ENCODE assay signal across 9 cellular contexts in the genomic region with DNA sequence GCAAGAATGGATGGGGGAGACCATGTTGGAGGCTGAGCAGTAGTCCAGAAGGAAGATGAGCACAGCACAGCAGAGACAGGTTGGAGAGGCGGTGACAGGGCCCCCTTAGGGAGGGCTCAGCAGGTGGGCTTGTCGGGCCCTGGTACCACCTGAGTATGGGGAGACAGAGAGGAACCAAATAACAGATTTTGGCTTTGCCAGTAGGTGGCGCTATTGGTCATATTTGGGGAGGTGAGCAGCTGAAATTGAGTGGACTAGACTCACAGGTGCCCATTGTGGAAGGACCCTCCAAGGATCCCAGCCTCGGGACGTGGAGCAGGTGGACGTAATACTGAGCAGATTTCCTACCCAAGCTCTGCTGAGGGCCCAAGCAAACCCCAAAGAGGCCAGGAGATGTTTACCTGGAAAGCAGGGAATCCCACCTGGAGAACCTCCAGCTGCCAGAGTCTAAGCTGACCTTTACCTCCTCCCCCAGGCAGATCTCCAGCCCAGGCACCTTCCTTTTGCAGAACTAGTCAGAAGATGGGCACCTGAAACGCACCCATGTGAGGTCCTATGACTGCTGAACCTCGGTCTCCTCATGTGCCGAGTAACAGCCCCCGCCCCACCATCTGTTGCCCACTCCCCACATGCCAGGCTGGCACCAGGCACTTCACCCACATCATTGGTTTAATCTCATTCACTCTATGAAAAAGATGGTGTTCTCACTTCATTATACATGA. TPM values are rescaled to one million over a fixed set of nuclear protein-coding genes. Genes with fewer than 3 reads are reported as not detected.
DNase-seq lines count a peak whose midpoint lies in the region; ATAC-seq, FAIRE-seq and TF ChIP-seq lines count a peak whose summit lies in the region.
"Had no signal": no experiment of that assay in that cellular context is flagged by ENCODE, and none has a peak within 500 bp of the region (broad histone marks: within the 10 kb centered on the region; RNA-seq: fewer than 3 reads in every experiment).

No MANE protein-coding gene starts in this region.

- peaks cover 12% of the 10 kb centered on the region for H3K4me1 Mint-ChIP-seq in activated T-helper 1 cell treated with anti-CD3 and anti-CD28 coated beads, Interleukin-12 subunit alpha, Interleukin-12 subunit beta, Interleukin-2, Interleukin-4 antibody, amounts not matched to agents 30 ng/mL and 10 ng/mL and 1 ng/mL, durations not matched to agents 14 hours and 24 hours and 36 hours (ENCODE audit: low read depth)

- H3K27ac Mint-ChIP-seq in activated T-helper 1 cell treated with anti-CD3 and anti-CD28 coated beads, Interleukin-12 subunit alpha, Interleukin-12 subunit beta, Interleukin-2, Interleukin-4 antibody, amounts not matched to agents 30 ng/mL and 10 ng/mL and 1 ng/mL, durations not matched to agents 14 hours and 24 hours and 36 hours, result no peak overlapping the region

- peak; percentile 74 for TF ChIP-seq CTCF in D721Med (IDR thresholded peaks at IDR 0.05; ENCODE audit: insufficient read depth, missing control alignments)
- peak; percentile 83 for TF ChIP-seq CTCF in fibroblast of villous mesenchyme (IDR thresholded peaks at IDR 0.05; ENCODE audit: insufficient read depth, low read depth, low read length)
- TF ChIP-seq CTCF in ovary (IDR thresholded peaks at IDR 0.05), result peak; percentile 68 to 74 (median 71)

- peak; percentile 62 for DNase-seq in D721Med (ENCODE audit: insufficient read length, low spot score)
- DNase-seq in KG1 (lab: John Stamatoyannopoulos, UW), result peak; percentile 46
- peak; percentile 49 for DNase-seq in RKO (ENCODE audit: low spot score)
- DNase-seq in activated T-helper 1 cell treated with anti-CD3 and anti-CD28 coated beads, Interleukin-12 subunit alpha, Interleukin-12 subunit beta, Interleukin-2, Interleukin-4 antibody, amounts not matched to agents 30 ng/mL and 10 ng/mL and 1 ng/mL, durations not matched to agents 14 hours and 24 hours and 36 hours (ENCODE audit: low spot score), result peak; percentile 48
- DNase-seq in fibroblast of villous mesenchyme (ENCODE audit: low read depth), result peak; percentile 69
- peak; percentile 55 to 85 (median 72) for DNase-seq in ovary

- no peak for TF ChIP-seq POLR2A in ovary (IDR thresholded peaks at IDR 0.05)

- H3K27ac ChIP-seq in ovary, result no peak overlapping the region
- H3K27ac ChIP-seq: SK-N-MC had no signal

- H3K4me1 ChIP-seq in ovary (ENCODE audit: insufficient read depth), result peaks cover 7% of the 10 kb centered on the region

- no peaks in the 10 kb centered on the region for H3K36me3 Mint-ChIP-seq in activated T-helper 1 cell treated with anti-CD3 and anti-CD28 coated beads, Interleukin-12 subunit alpha, Interleukin-12 subunit beta, Interleukin-2, Interleukin-4 antibody, amounts not matched to agents 30 ng/mL and 10 ng/mL and 1 ng/mL, durations not matched to agents 14 hours and 24 hours and 36 hours (ENCODE audit: low read depth)

- peaks cover 46% of the 10 kb centered on the region for H3K27me3 Mint-ChIP-seq in activated T-helper 1 cell treated with anti-CD3 and anti-CD28 coated beads, Interleukin-12 subunit alpha, Interleukin-12 subunit beta, Interleukin-2, Interleukin-4 antibody, amounts not matched to agents 30 ng/mL and 10 ng/mL and 1 ng/mL, durations not matched to agents 14 hours and 24 hours and 36 hours (ENCODE audit: insufficient read depth)

- H3K4me3 ChIP-seq in fibroblast of villous mesenchyme (ENCODE audit: low read depth, low read length), result no peak overlapping the region
- H3K4me3 ChIP-seq in ovary, result no peak overlapping the region
- H3K4me3 ChIP-seq: SK-N-MC had no signal

- TF ChIP-seq EP300 in ovary (IDR thresholded peaks at IDR 0.05), result no peak

- no peaks in the 10 kb centered on the region for H3K9me3 Mint-ChIP-seq in activated T-helper 1 cell treated with anti-CD3 and anti-CD28 coated beads, Interleukin-12 subunit alpha, Interleukin-12 subunit beta, Interleukin-2, Interleukin-4 antibody, amounts not matched to agents 30 ng/mL and 10 ng/mL and 1 ng/mL, durations not matched to agents 14 hours and 24 hours and 36 hours

- no peaks in the 10 kb centered on the region for H3K9me3 ChIP-seq in ovary

- 47 to 48% (median 48%) methylated on average over 10 of the region's 10 CpGs for WGBS in ovary, 3 donors

- intact Hi-C loops in activated T-helper 1 cell treated with anti-CD3 and anti-CD28 coated beads, Interleukin-12 subunit alpha, Interleukin-12 subunit beta, Interleukin-2, Interleukin-4 antibody, amounts not matched to agents 30 ng/mL and 10 ng/mL and 1 ng/mL, durations not matched to agents 14 hours and 24 hours and 36 hours (cut with micrococcal nuclease), result loop anchor here (1.0 kb wide), 2 partner anchors 120 to 322 kb away; no protein-coding TSS in a partner anchor
- intact Hi-C loops in ovary (cut with DNase I), result loop anchor here in 3 of 4 donors (5.0 to 10.0 kb wide), 5 partner anchors 247 to 323 kb away; no protein-coding TSS in a partner anchor

- ATAC-seq in GM21529 (IDR thresholded peaks at IDR 0.05; ENCODE audit: unreplicated experiment) (no peak), GM21515 (IDR thresholded peaks at IDR 0.05; ENCODE audit: unreplicated experiment) (no peak)

- H3K27me3 ChIP-seq in ovary, result no peaks in the 10 kb centered on the region

- H3K36me3 ChIP-seq in ovary, result no peaks in the 10 kb centered on the region

- no peak for FAIRE-seq in D721Med (lab: Jason Lieb, UNC)

- no peak overlapping the region for H3K4me3 Mint-ChIP-seq in activated T-helper 1 cell treated with anti-CD3 and anti-CD28 coated beads, Interleukin-12 subunit alpha, Interleukin-12 subunit beta, Interleukin-2, Interleukin-4 antibody, amounts not matched to agents 30 ng/mL and 10 ng/mL and 1 ng/mL, durations not matched to agents 14 hours and 24 hours and 36 hours

RNA-seq across cellular contexts. Expression of gene CORO2B, which starts 24.6 kb away (rescaled TPM):
- total RNA-seq in activated T-helper 1 cell treated with anti-CD3 and anti-CD28 coated beads, Interleukin-12 subunit alpha, Interleukin-12 subunit beta, Interleukin-2, Interleukin-4 antibody, amounts not matched to agents 30 ng/mL and 10 ng/mL and 1 ng/mL, durations not matched to agents 14 hours and 24 hours and 36 hours, result 0.10 TPM in 1 of 2 replicates, not detected in the other
- total RNA-seq in fibroblast of villous mesenchyme, result 8.7 and 9.5 TPM in 2 replicates
- total RNA-seq in ovary, result 10 to 100 TPM in 6 of 7 donors, 1 to 10 TPM in 1; 7.5 to 61.0 (median 22.8) TPM
- 10 to 100 TPM; 11.3 to 12.4 TPM for polyA plus RNA-seq in ovary
